15 cellular contexts compared by ENCODE assay signal in the genomic region with DNA sequence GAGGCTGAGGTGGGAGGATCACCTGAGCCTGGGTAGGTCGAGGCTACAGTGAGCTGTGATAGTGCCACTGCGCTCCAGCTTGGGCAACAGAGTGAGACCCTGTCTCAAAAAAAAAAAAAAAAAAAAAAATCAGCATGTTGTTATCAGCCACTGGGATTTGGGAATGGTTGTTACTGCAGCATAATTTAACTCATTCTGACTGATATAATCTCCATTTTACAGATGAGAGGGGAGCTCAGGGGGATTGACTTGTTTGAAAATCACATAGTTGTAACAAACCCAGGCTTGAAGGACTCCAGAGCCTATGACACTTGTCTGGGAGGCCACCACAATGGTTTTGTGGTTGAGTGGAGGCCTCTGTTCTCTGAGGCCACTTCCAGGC. TPM values are rescaled to one million over a fixed set of nuclear protein-coding genes. Genes with fewer than 3 reads are reported as not detected.
"Had no signal": no experiment of that assay in that cellular context is flagged by ENCODE, and none has a peak within 500 bp of the region (broad histone marks: within the 10 kb centered on the region; RNA-seq: fewer than 3 reads in every experiment).

No MANE protein-coding gene starts in this region.

- H3K9me3 ChIP-seq: breast epithelium, thoracic aorta, upper lobe of left lung had no signal

- H3K4me1 ChIP-seq: breast epithelium had no signal

- H3K4me3 Mint-ChIP-seq: activated naive CD4-positive, alpha-beta T cell treated with anti-CD3 and anti-CD28 coated beads for 36 hours; activated naive CD8-positive, alpha-beta T cell treated with anti-CD3 and anti-CD28 coated beads, Interleukin-2, amount 50 U/mL, for 24 hours; effector memory CD8-positive, alpha-beta T cell; immature natural killer cell; naive thymus-derived CD8-positive, alpha-beta T cell; stimulated activated naive CD8-positive, alpha-beta T cell treated with anti-CD3 and anti-CD28 coated beads, Interleukin-15, amount 100 ng/mL, for 72 hours had no signal

- H3K36me3 Mint-ChIP-seq: immature natural killer cell; naive thymus-derived CD8-positive, alpha-beta T cell had no signal

- H3K27me3 ChIP-seq: breast epithelium, upper lobe of left lung had no signal

- H3K27me3 Mint-ChIP-seq: activated naive CD8-positive, alpha-beta T cell treated with anti-CD3 and anti-CD28 coated beads, Interleukin-2, amount 50 U/mL, for 24 hours had no signal

- DNase-seq: activated CD4-positive, alpha-beta T cell treated with anti-CD3 and anti-CD28 coated beads for 1 hour; activated CD4-positive, alpha-beta T cell treated with anti-CD3 and anti-CD28 coated beads, Interleukin-2, amount 50 U/mL, for 4 hours; cerebellar nuclear complex; stimulated activated CD4-positive, alpha-beta T cell treated with anti-CD3 and anti-CD28 coated beads, Interleukin-12 subunit alpha, Interleukin-12 subunit beta, amount 100 ng/mL, for 4 hours had no signal

- H3K27ac ChIP-seq: breast epithelium, thoracic aorta, upper lobe of left lung had no signal

- H3K9me3 Mint-ChIP-seq: activated naive CD4-positive, alpha-beta T cell treated with anti-CD3 and anti-CD28 coated beads for 36 hours; activated naive CD8-positive, alpha-beta T cell treated with anti-CD3 and anti-CD28 coated beads, Interleukin-2, amount 50 U/mL, for 24 hours; effector memory CD8-positive, alpha-beta T cell; naive thymus-derived CD8-positive, alpha-beta T cell; stimulated activated naive CD8-positive, alpha-beta T cell treated with anti-CD3 and anti-CD28 coated beads, Interleukin-15, amount 100 ng/mL, for 72 hours had no signal

- H3K27ac Mint-ChIP-seq: activated naive CD4-positive, alpha-beta T cell treated with anti-CD3 and anti-CD28 coated beads for 36 hours; activated naive CD8-positive, alpha-beta T cell treated with anti-CD3 and anti-CD28 coated beads, Interleukin-2, amount 50 U/mL, for 24 hours; effector memory CD8-positive, alpha-beta T cell; immature natural killer cell; naive thymus-derived CD8-positive, alpha-beta T cell had no signal

- H3K36me3 ChIP-seq: breast epithelium, thoracic aorta, upper lobe of left lung had no signal

- H3K4me1 Mint-ChIP-seq: activated naive CD8-positive, alpha-beta T cell treated with anti-CD3 and anti-CD28 coated beads, Interleukin-2, amount 50 U/mL, for 24 hours; immature natural killer cell; stimulated activated naive CD8-positive, alpha-beta T cell treated with anti-CD3 and anti-CD28 coated beads, Interleukin-15, amount 100 ng/mL, for 72 hours had no signal

- H3K4me3 ChIP-seq: breast epithelium, thoracic aorta, upper lobe of left lung had no signal

RNA-seq across cellular contexts. Expression of a gene that starts 3.0 kb away (rescaled TPM):
- total RNA-seq: thoracic aorta had no signal
- polyA plus RNA-seq: immature natural killer cell; naive thymus-derived CD8-positive, alpha-beta T cell had no signal

RNA-seq across cellular contexts. Expression of a gene that starts 19.3 kb away (rescaled TPM):
- total RNA-seq: posterior vena cava, thoracic aorta had no signal

RNA-seq across cellular contexts. Expression of a gene that starts 39.6 kb away (rescaled TPM):
- total RNA-seq: thoracic aorta had no signal
- polyA plus RNA-seq: aorta, immature natural killer cell had no signal
